Comparison of ENCODE assay signal across 25 cellular contexts in genomic region chr11:90669094-90669493, GRCh38.
"Had no signal": no experiment of that assay in that cellular context is flagged by ENCODE, and none has a peak within 500 bp of the region (broad histone marks: within the 10 kb centered on the region; RNA-seq: fewer than 3 reads in every experiment).

No MANE protein-coding gene starts in this region.

- DNase-seq: colonic mucosa; cortex of kidney; dermis blood vessel endothelial cell; dorsolateral prefrontal cortex; effector CD4-positive, alpha-beta T cell; effector CD8-positive, alpha-beta T cell; effector memory CD4-positive, alpha-beta T cell; effector memory CD8-positive, alpha-beta T cell; endodermal cell; erythroblast; esophagus squamous epithelium; foreskin fibroblast; foreskin keratinocyte; foreskin melanocyte; gastrocnemius medialis; glutamatergic neuron; head of caudate nucleus; heart left ventricle; heart right ventricle had no signal

- H3K4me3 ChIP-seq: colonic mucosa, coronary artery, dorsolateral prefrontal cortex, esophagus muscularis mucosa, esophagus squamous epithelium, gastrocnemius medialis, gastroesophageal sphincter, heart left ventricle, heart right ventricle had no signal

- H3K27ac Mint-ChIP-seq: dendritic cell treated with granulocyte-macrophage colony-stimulating factor and Interleukin-4, amounts not matched to agents 40 ng/mL and 50 ng/mL, for 4 days; effector memory CD8-positive, alpha-beta T cell; endodermal cell had no signal

- H3K4me3 Mint-ChIP-seq: dendritic cell treated with granulocyte-macrophage colony-stimulating factor and Interleukin-4, amounts not matched to agents 40 ng/mL and 50 ng/mL, for 4 days; effector memory CD8-positive, alpha-beta T cell; endodermal cell had no signal

- H3K36me3 ChIP-seq: colonic mucosa, esophagus muscularis mucosa, esophagus squamous epithelium, gastrocnemius medialis, gastroesophageal sphincter, heart left ventricle, heart right ventricle had no signal

- ATAC-seq: effector memory CD8-positive, alpha-beta T cell; esophagus mucosa; foreskin keratinocyte; gastrocnemius medialis; gastroesophageal sphincter; heart left ventricle; heart right ventricle had no signal

- H3K27ac ChIP-seq: colonic mucosa, coronary artery, dorsolateral prefrontal cortex, epithelial cell of prostate, esophagus muscularis mucosa, esophagus squamous epithelium, foreskin keratinocyte, gastrocnemius medialis, gastroesophageal sphincter, heart left ventricle, heart right ventricle had no signal

- H3K9me3 Mint-ChIP-seq: endodermal cell had no signal

- H3K27me3 Mint-ChIP-seq: dendritic cell treated with granulocyte-macrophage colony-stimulating factor and Interleukin-4, amounts not matched to agents 40 ng/mL and 50 ng/mL, for 4 days; effector memory CD8-positive, alpha-beta T cell had no signal

- H3K9me3 ChIP-seq: colonic mucosa, esophagus muscularis mucosa, esophagus squamous epithelium, gastrocnemius medialis, gastroesophageal sphincter, heart left ventricle had no signal

- H3K4me1 ChIP-seq: colonic mucosa, esophagus muscularis mucosa, esophagus squamous epithelium, foreskin keratinocyte, gastrocnemius medialis, gastroesophageal sphincter, heart left ventricle, heart right ventricle had no signal

- H3K4me1 Mint-ChIP-seq: endodermal cell had no signal

- H3K27me3 ChIP-seq: colonic mucosa, dorsolateral prefrontal cortex, esophagus muscularis mucosa, esophagus squamous epithelium, foreskin keratinocyte, gastrocnemius medialis, gastroesophageal sphincter, heart left ventricle, heart right ventricle had no signal
